21 cellular contexts compared by ENCODE assay signal in the genomic region with DNA sequence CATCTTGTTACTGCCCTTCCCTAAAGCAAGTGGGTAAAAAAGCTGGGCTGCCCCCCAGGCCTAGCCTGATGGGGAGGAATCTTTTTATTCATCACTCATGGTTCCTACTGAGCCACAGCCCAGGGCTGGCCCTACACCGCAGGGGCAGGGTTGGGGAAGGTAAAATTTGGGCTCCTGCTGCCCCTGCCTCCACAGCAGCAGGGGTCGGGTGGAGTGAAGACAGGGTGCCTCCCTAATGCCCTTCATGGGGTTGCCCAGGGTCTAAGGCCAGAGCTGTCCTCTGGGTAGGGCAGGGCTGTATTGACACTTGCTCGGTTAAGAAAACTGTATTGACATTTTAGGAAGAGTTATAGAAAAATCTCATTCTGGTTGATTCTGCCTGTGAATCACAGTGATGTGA. TPM values are rescaled to one million over a fixed set of nuclear protein-coding genes. Genes with fewer than 3 reads are reported as not detected.
A peak's percentile ranks its signal among the peaks of the same experiment; 100 is the strongest.
DNase-seq lines count a peak whose midpoint lies in the region; TF ChIP-seq lines count a peak whose summit lies in the region.
"Had no signal": no experiment of that assay in that cellular context is flagged by ENCODE, and none has a peak within 500 bp of the region (broad histone marks: within the 10 kb centered on the region; RNA-seq: fewer than 3 reads in every experiment).

No MANE protein-coding gene starts in this region.

- no peak overlapping the region for H3K4me2 ChIP-seq in osteoblast (ENCODE audit: insufficient read depth, low read length)
- H3K4me2 ChIP-seq: BLaER1, PC-9 had no signal

- TF ChIP-seq POLR2A in esophagus squamous epithelium (IDR thresholded peaks at IDR 0.05): no peak

- DNase-seq in Caco-2 (no peak), mesenteric fat pad (ENCODE audit: low spot score) (peak; percentile 53), osteoblast (ENCODE audit: insufficient read length, low spot score, missing footprints) (peak; percentile 22), esophagus squamous epithelium (lab: John Stamatoyannopoulos, UW) (no peak), HAP-1 (ENCODE audit: low spot score in 2 of 2) (no peak)
- no peak for DNase-seq in stimulated activated CD4-positive, alpha-beta T cell treated with anti-CD3 and anti-CD28 coated beads, Interleukin-12 subunit alpha, Interleukin-12 subunit beta, amount 100 ng/mL, for 4 hours
- DNase-seq: CD4-positive, CD25-positive, alpha-beta regulatory T cell; GM23248; H9; KG1; MG63; NCI-H1105 treated with DMSO at 0.1 percent for 48 hours; NCI-H146; NCI-H1930; NCI-H446 treated with DMSO at 0.1 percent for 48 hours; NCI-H526; PC-9; Right ventricle myocardium superior had no signal

- H3K36me3 Mint-ChIP-seq in Caco-2 (ENCODE audit: insufficient read depth, unreplicated experiment): peaks cover 12% of the 10 kb centered on the region
- H3K36me3 Mint-ChIP-seq in brain: peaks cover 30% of the 10 kb centered on the region
- H3K36me3 Mint-ChIP-seq: CD4-positive, CD25-positive, alpha-beta regulatory T cell had no signal

- H3K4me3 Mint-ChIP-seq in Caco-2 (ENCODE audit: unreplicated experiment) (no peak overlapping the region), brain (peak overlapping the region; percentile 5 to 62 (median 51))
- H3K4me3 Mint-ChIP-seq: H9 had no signal

- in situ Hi-C loops in HAP-1 (cut with MboI; ENCODE audit: low sequenced_read_pairs): loop anchor here (5.0 kb wide), 2 partner anchors 123 to 253 kb away; partner anchors contain the start of gene NQO2

- no peaks in the 10 kb centered on the region for H3K79me2 ChIP-seq in osteoblast (ENCODE audit: insufficient read depth, low read length)

- POLR2A ChIA-PET in Caco-2 (lab: Charles Lee): no interaction called here

- TF ChIP-seq CTCF in Caco-2 (IDR thresholded peaks at IDR 0.05; ENCODE audit: insufficient read depth in 1 of 2, low read depth in 1 of 2, low read length in 1 of 2, severe bottlenecking in 1 of 2, unreplicated experiment in 1 of 2) (no peak), brain (conservative IDR thresholded peaks at IDR 0.05) (no peak), osteoblast (IDR thresholded peaks at IDR 0.05; ENCODE audit: extremely low read depth, low read depth, low read length) (no peak), esophagus squamous epithelium (IDR thresholded peaks at IDR 0.05) (no peak)

- WGBS in esophagus squamous epithelium, 2 donors: 92 to 100% methylated on average over 1 to 2 of the region's 3 CpGs

- intact Hi-C loops in Caco-2 (cut with micrococcal nuclease; ENCODE audit: unreplicated experiment) (loop anchor here (2.0 to 5.0 kb wide), 3 partner anchors 21 to 253 kb away; partner anchors contain the start of genes BPHL and NQO2), esophagus squamous epithelium (cut with DNase I) (loop anchor here (5.0 kb wide), 1 partner anchor 123 kb away; no protein-coding TSS in a partner anchor)

- H3K36me3 ChIP-seq in Caco-2 (ENCODE audit: control insufficient read depth, insufficient read depth, low read length) (no peaks in the 10 kb centered on the region), osteoblast (ENCODE audit: insufficient read depth, low read length) (no peaks in the 10 kb centered on the region), esophagus squamous epithelium (no peaks in the 10 kb centered on the region), HAP-1 (replicated peaks) (no peaks in the 10 kb centered on the region)
- H3K36me3 ChIP-seq: BLaER1, MG63, SJSA1 had no signal

- CTCF ChIA-PET in Caco-2 (lab: Charles Lee): interaction anchor here (0.9 to 2.6 kb wide), 2 partner anchors 92 to 196 kb away, joined by 3 to 14 read pairs; partner anchors contain the start of gene TUBB2A

- peak overlapping the region; percentile 11 for H3K27ac Mint-ChIP-seq in Caco-2 (ENCODE audit: unreplicated experiment)
- H3K27ac Mint-ChIP-seq in brain: peak overlapping the region; percentile 90 to 100 (median 90)
- H3K27ac Mint-ChIP-seq: H9 had no signal

- H3K4me3 ChIP-seq in Caco-2 (ENCODE audit: low read depth, low read length): no peak overlapping the region
- H3K4me3 ChIP-seq in osteoblast (ENCODE audit: insufficient read depth, low read length): no peak overlapping the region
- H3K4me3 ChIP-seq in esophagus squamous epithelium: no peak overlapping the region
- H3K4me3 ChIP-seq in HAP-1: no peak overlapping the region
- H3K4me3 ChIP-seq: BLaER1, GM23248, MG63, PC-9, SJSA1 had no signal

- H4K20me1 ChIP-seq in osteoblast (ENCODE audit: insufficient read depth, low read length): no peaks in the 10 kb centered on the region
- H4K20me1 ChIP-seq: BLaER1 had no signal

- H3K27ac ChIP-seq in osteoblast (ENCODE audit: low read depth, low read length) (no peak overlapping the region), esophagus squamous epithelium (no peak overlapping the region)
- H3K27ac ChIP-seq: BLaER1, GM23248, PC-9, SJSA1 had no signal

- H3K27me3 ChIP-seq in Caco-2 (replicated peaks; ENCODE audit: control insufficient read depth, insufficient read depth, low read length) (no peaks in the 10 kb centered on the region; the same call in 1 of the 2 replicates), osteoblast (ENCODE audit: insufficient read depth, low read length) (peaks cover 3% of the 10 kb centered on the region), esophagus squamous epithelium (peaks cover 0 to 30% (median 0%) of the 10 kb centered on the region in 4 donors), HAP-1 (ENCODE audit: low read depth) (no peaks in the 10 kb centered on the region)
- H3K27me3 ChIP-seq: BLaER1, MG63, SJSA1 had no signal

- H3K4me1 Mint-ChIP-seq in Caco-2 (ENCODE audit: low read depth, unreplicated experiment) (peaks cover 5% of the 10 kb centered on the region), brain (peaks cover 77% of the 10 kb centered on the region)

- H3K27me3 Mint-ChIP-seq in Caco-2 (ENCODE audit: insufficient read depth, unreplicated experiment) (no peaks in the 10 kb centered on the region), brain (no peaks in the 10 kb centered on the region)

- no peak overlapping the region for H2AFZ ChIP-seq in osteoblast (ENCODE audit: low read length)
- H2AFZ ChIP-seq: GM23248, PC-9 had no signal

- no peaks in the 10 kb centered on the region for H3K9me3 ChIP-seq in Caco-2
- no peaks in the 10 kb centered on the region for H3K9me3 ChIP-seq in osteoblast (ENCODE audit: low read depth, low read length)
- H3K9me3 ChIP-seq in esophagus squamous epithelium: no peaks in the 10 kb centered on the region
- H3K9me3 ChIP-seq in HAP-1: no peaks in the 10 kb centered on the region
- H3K9me3 ChIP-seq: MG63, SJSA1 had no signal

- H3K4me1 ChIP-seq in Caco-2: peaks cover 26% of the 10 kb centered on the region
- peaks cover 19% of the 10 kb centered on the region for H3K4me1 ChIP-seq in osteoblast (ENCODE audit: insufficient read depth, low read length)
- peaks cover 0 to 32% (median 0%) of the 10 kb centered on the region in 3 donors for H3K4me1 ChIP-seq in esophagus squamous epithelium
- H3K4me1 ChIP-seq in HAP-1: peaks cover 16% of the 10 kb centered on the region

- H3K9me3 Mint-ChIP-seq in Caco-2 (ENCODE audit: unreplicated experiment) (no peaks in the 10 kb centered on the region), brain (peaks cover 0 to 5% (median 0%) of the 10 kb centered on the region in 5 experiments)

- BruUV-seq in Caco-2 (replicated peaks; lab: Mats Ljungman, UMichigan): no TSS peak

RNA-seq across cellular contexts. Expression of gene PSMG4, which starts 8.9 kb away (rescaled TPM):
- total RNA-seq in Caco-2 (2022) (20.9 and 21.3 TPM in 2 replicates), mesenteric fat pad (18.7 TPM), osteoblast (19.4 and 24.6 TPM in 2 replicates), esophagus squamous epithelium (10 to 100 TPM in 3 of 4 donors, 1 to 10 TPM in 1; 9.4 to 36.0 (median 14.9) TPM)
- polyA plus RNA-seq in brain (ENCODE audit: insufficient read depth, low read depth, low replicate concordance): 20.5 TPM

RNA-seq across cellular contexts. Expression of gene TUBB2B, which starts 22.4 kb away (rescaled TPM):
- total RNA-seq in Caco-2 (2022) (143 and 150 TPM in 2 replicates), mesenteric fat pad (12.2 TPM), osteoblast (5.6 and 9.0 TPM in 2 replicates), esophagus squamous epithelium (1 to 10 TPM; 1.6 to 5.0 (median 3.2) TPM)
- polyA plus RNA-seq in brain (ENCODE audit: insufficient read depth, low read depth, low replicate concordance): 1,989 TPM

Comparison
In these comparisons a context has a peak if more than half of its experiments do, and no peak if none do; other contexts are left out.
1. DNase-seq: peak in mesenteric fat pad (single experiment) and osteoblast (single experiment); none in Caco-2 (0 of 2), esophagus squamous epithelium (single experiment), HAP-1 (0 of 2) and stimulated activated CD4-positive, alpha-beta T cell treated with anti-CD3 and anti-CD28 coated beads, Interleukin-12 subunit alpha, Interleukin-12 subunit beta, amount 100 ng/mL, for 4 hours (single experiment).
2. RNA of gene TUBB2B, which starts 22.4 kb away (total RNA-seq): 143 to 150 TPM in Caco-2; 12.2 TPM in mesenteric fat pad (single experiment), 5.6 to 9.0 TPM in osteoblast and 1.6 to 5.0 TPM in esophagus squamous epithelium; every median in the first group is over 10 times any median in the second.